ENCODE assay signal across 15 cellular contexts in genomic region chr9:128625391-128626145, GRCh38. TPM values are rescaled to one million over a fixed set of nuclear protein-coding genes. Genes with fewer than 3 reads are reported as not detected.
A peak's percentile ranks its signal among the peaks of the same experiment; 100 is the strongest.
DNase-seq lines count a peak whose midpoint lies in the region; ATAC-seq and TF ChIP-seq lines count a peak whose summit lies in the region.
"Had no signal": no experiment of that assay in that cellular context is flagged by ENCODE, and none has a peak within 500 bp of the region (broad histone marks: within the 10 kb centered on the region; RNA-seq: fewer than 3 reads in every experiment).

No MANE protein-coding gene starts in this region.

- H3K4me1 Mint-ChIP-seq in effector memory CD8-positive, alpha-beta T cell (ENCODE audit: low read depth in 2 of 2): peaks cover 0 to 2% of the 10 kb centered on the region in 2 donors
- H3K4me1 Mint-ChIP-seq: activated CD8-positive, alpha-beta memory T cell treated with anti-CD3 and anti-CD28 coated beads, Interleukin-2, amount 10 ng/mL, durations not matched to agents 7 days and 5 days; CD14-positive monocyte had no signal

- no peak for TF ChIP-seq POLR2A in sigmoid colon (IDR thresholded peaks at IDR 0.05)

- ATAC-seq in effector memory CD8-positive, alpha-beta T cell (replicated peaks): no peak
- peak; percentile 33 for ATAC-seq in sciatic nerve
- ATAC-seq: activated CD8-positive, alpha-beta memory T cell treated with anti-CD3 and anti-CD28 coated beads, Interleukin-2, amount 10 ng/mL, durations not matched to agents 7 days and 5 days had no signal

- no peak overlapping the region for H3K27ac ChIP-seq in sigmoid colon
- H3K27ac ChIP-seq: parathyroid adenoma, suprapubic skin had no signal

- H3K27me3 Mint-ChIP-seq in effector memory CD8-positive, alpha-beta T cell: no peaks in the 10 kb centered on the region
- H3K27me3 Mint-ChIP-seq: activated CD8-positive, alpha-beta memory T cell treated with anti-CD3 and anti-CD28 coated beads, Interleukin-2, amount 10 ng/mL, durations not matched to agents 7 days and 5 days had no signal

- TF ChIP-seq EP300 in sigmoid colon (IDR thresholded peaks at IDR 0.05): no peak

- H3K9me3 Mint-ChIP-seq in effector memory CD8-positive, alpha-beta T cell: no peaks in the 10 kb centered on the region
- H3K9me3 Mint-ChIP-seq: activated naive CD4-positive, alpha-beta T cell treated with anti-CD3 and anti-CD28 coated beads for 36 hours; CD14-positive monocyte had no signal

- H3K27me3 ChIP-seq in sigmoid colon: no peaks in the 10 kb centered on the region
- H3K27me3 ChIP-seq: suprapubic skin had no signal

- peak overlapping the region; percentile 56 to 77 for H3K27ac Mint-ChIP-seq in effector memory CD8-positive, alpha-beta T cell
- H3K27ac Mint-ChIP-seq: activated CD8-positive, alpha-beta memory T cell treated with anti-CD3 and anti-CD28 coated beads, Interleukin-2, amount 10 ng/mL, durations not matched to agents 7 days and 5 days; activated naive CD4-positive, alpha-beta T cell treated with anti-CD3 and anti-CD28 coated beads for 36 hours had no signal

- H3K9me3 ChIP-seq in sigmoid colon: no peaks in the 10 kb centered on the region
- H3K9me3 ChIP-seq: suprapubic skin had no signal

- H3K4me3 ChIP-seq in sigmoid colon: no peak overlapping the region
- H3K4me3 ChIP-seq: suprapubic skin had no signal

- no peak for TF ChIP-seq CTCF in sigmoid colon (IDR thresholded peaks at IDR 0.05)

- peaks cover 0 to 12% (median 7%) of the 10 kb centered on the region in 4 donors for H3K4me1 ChIP-seq in sigmoid colon
- H3K4me1 ChIP-seq: parathyroid adenoma had no signal

- intact Hi-C loops in sciatic nerve (cut with DNase I): no loop called here
- intact Hi-C loops in sigmoid colon (cut with DNase I): no loop called here

- peaks cover 68 to 100% (median 78%) of the 10 kb centered on the region in 4 donors for H3K36me3 ChIP-seq in sigmoid colon

- DNase-seq in D341Med (ENCODE audit: low spot score): peak; percentile 39
- peak; percentile 50 for DNase-seq in NCI-H69 (lab: John Stamatoyannopoulos, UW)
- DNase-seq in effector memory CD8-positive, alpha-beta T cell: no peak
- no peak for DNase-seq in sciatic nerve (ENCODE audit: low spot score)
- no peak for DNase-seq in sigmoid colon
- no peak for DNase-seq in NCI-H1436 (lab: John Stamatoyannopoulos, UW)
- no peak for DNase-seq in SKM-1 (lab: John Stamatoyannopoulos, UW; ENCODE audit: unreplicated experiment)
- DNase-seq: activated CD4-positive, CD25-positive, alpha-beta regulatory T cell; activated CD8-positive, alpha-beta memory T cell treated with anti-CD3 and anti-CD28 coated beads, Interleukin-2, amount 10 ng/mL, durations not matched to agents 7 days and 5 days; activated naive CD4-positive, alpha-beta T cell treated with anti-CD3 and anti-CD28 coated beads for 36 hours; islet precursor cell; MV-4-11 had no signal

- WGBS in sigmoid colon, 2 donors: 58 to 87% methylated on average over 20 of the region's 20 CpGs

- H3K36me3 Mint-ChIP-seq in effector memory CD8-positive, alpha-beta T cell (ENCODE audit: insufficient read depth): peaks cover 88% of the 10 kb centered on the region

- no peak overlapping the region for H3K4me3 Mint-ChIP-seq in effector memory CD8-positive, alpha-beta T cell
- H3K4me3 Mint-ChIP-seq: activated CD8-positive, alpha-beta memory T cell treated with anti-CD3 and anti-CD28 coated beads, Interleukin-2, amount 10 ng/mL, durations not matched to agents 7 days and 5 days; activated naive CD4-positive, alpha-beta T cell treated with anti-CD3 and anti-CD28 coated beads for 36 hours; CD14-positive monocyte had no signal

RNA-seq across cellular contexts. Expression of gene DYNC2I2, which starts 31.1 kb away (rescaled TPM):
- total RNA-seq in sciatic nerve: 28.4 TPM
- 10 to 100 TPM; 21.6 to 33.0 (median 27.0) TPM for total RNA-seq in sigmoid colon
- 10 to 100 TPM; 39.6 to 87.4 (median 43.9) TPM for polyA plus RNA-seq in sigmoid colon

Comparison
In these comparisons a context has a peak if more than half of its experiments do, and no peak if none do; other contexts are left out.
1. DNase-seq: peak in D341Med (single experiment) and NCI-H69 (single experiment); none in effector memory CD8-positive, alpha-beta T cell (0 of 3), sciatic nerve (single experiment), sigmoid colon (single experiment), NCI-H1436 (single experiment) and SKM-1 (single experiment).